Comparison of ENCODE assay signal across 8 cellular contexts in genomic region chr17:2511462-2512369, GRCh38.
DNase-seq lines count a peak whose midpoint lies in the region; ATAC-seq and TF ChIP-seq lines count a peak whose summit lies in the region.

METTL16 (minus strand) TSS chr17:2511888; CDS start chr17:2502331, 9,557 bp downstream.

- peak; percentile 88 for TF ChIP-seq POLR2A in GM19099 (IDR thresholded peaks at IDR 0.05; ENCODE audit: extremely low read depth, insufficient read length, low read depth)

- peak; percentile 88 for ATAC-seq in HG03378 (IDR thresholded peaks at IDR 0.05; ENCODE audit: unreplicated experiment)

- DNase-seq in AML-193 (lab: John Stamatoyannopoulos, UW) (peak; percentile 76 to 87), NCI-H446 treated with DMSO at 0.1 percent for 48 hours (lab: John Stamatoyannopoulos, UW) (peak; percentile 94), cerebellar cortex (ENCODE audit: low spot score) (peak; percentile 99), islet precursor cell (peak; percentile 100)
- DNase-seq in activated CD4-positive, CD25-positive, alpha-beta regulatory T cell treated with anti-CD3 and anti-CD28 coated beads, Interleukin-2, amount 50 U/mL, for 16 hours (ENCODE audit: low read depth, low spot score), result peak; percentile 95
- DNase-seq in stimulated activated CD4-positive, alpha-beta T cell treated with anti-CD3 and anti-CD28 coated beads, Interleukin-12 subunit alpha, Interleukin-12 subunit beta, amount 100 ng/mL, for 48 hours (ENCODE audit: low read depth in 2 of 3, low spot score in 1 of 3), result peak; percentile 97 to 98 (median 98)

Comparison
In these comparisons a context has a peak if more than half of its experiments do, and no peak if none do; other contexts are left out.
1. Peak in every context shown above with its lines: DNase-seq and ATAC-seq.